8 cellular contexts compared by ENCODE assay signal in genomic region chr16:70453117-70453890, GRCh38. TPM values are rescaled to one million over a fixed set of nuclear protein-coding genes. Genes with fewer than 3 reads are reported as not detected.
DNase-seq lines count a peak whose midpoint lies in the region; ATAC-seq, FAIRE-seq and TF ChIP-seq lines count a peak whose summit lies in the region.

No MANE protein-coding gene starts in this region.

- H3K9me3 ChIP-seq in astrocyte (ENCODE audit: insufficient read depth, low read depth, low read length) = no peaks in the 10 kb centered on the region
- no peaks in the 10 kb centered on the region for H3K9me3 ChIP-seq in thoracic aorta

- H3K36me3 ChIP-seq in astrocyte (ENCODE audit: insufficient read depth, low read length) = no peaks in the 10 kb centered on the region
- H3K36me3 ChIP-seq in kidney epithelial cell (ENCODE audit: control insufficient read depth, insufficient read depth, low read length) = no peaks in the 10 kb centered on the region
- H3K36me3 ChIP-seq in thoracic aorta = no peaks in the 10 kb centered on the region

- peak overlapping the region; percentile 82 for H3K27ac Mint-ChIP-seq in activated CD4-positive, alpha-beta T cell treated with anti-CD3 and anti-CD28 coated beads for 36 hours
- peak overlapping the region; percentile 96 for H3K27ac Mint-ChIP-seq in astrocyte (ENCODE audit: unreplicated experiment)

- H3K4me3 Mint-ChIP-seq in activated CD4-positive, alpha-beta T cell treated with anti-CD3 and anti-CD28 coated beads for 36 hours = peak overlapping the region; percentile 85
- peak overlapping the region; percentile 89 for H3K4me3 Mint-ChIP-seq in astrocyte (ENCODE audit: unreplicated experiment)

- intact Hi-C loops in activated CD4-positive, alpha-beta T cell treated with anti-CD3 and anti-CD28 coated beads for 36 hours (cut with DNase I, micrococcal nuclease) = no loop called here

- peak overlapping the region; percentile 88 for H2AFZ ChIP-seq in astrocyte (ENCODE audit: low read depth, low read length)

- H3K4me3 ChIP-seq in astrocyte (ENCODE audit: insufficient read depth, low read depth, low read length) (peak overlapping the region; percentile 78), kidney epithelial cell (ENCODE audit: low read depth, low read length) (peak overlapping the region; percentile 77), thoracic aorta (peak overlapping the region; percentile 88)

- H3K4me2 ChIP-seq in astrocyte (ENCODE audit: low read length) = peak overlapping the region; percentile 88

- no peak for ATAC-seq in activated CD4-positive, alpha-beta T cell treated with anti-CD3 and anti-CD28 coated beads for 36 hours
- ATAC-seq in thoracic aorta (ENCODE audit: insufficient number of reproducible peaks, low FRiP score, low read depth) = no peak

- H3K36me3 Mint-ChIP-seq in activated CD4-positive, alpha-beta T cell treated with anti-CD3 and anti-CD28 coated beads for 36 hours (ENCODE audit: low read depth) = no peaks in the 10 kb centered on the region
- no peaks in the 10 kb centered on the region for H3K36me3 Mint-ChIP-seq in astrocyte (ENCODE audit: low read depth, unreplicated experiment)

- peak overlapping the region; percentile 92 for H3K9ac ChIP-seq in astrocyte (ENCODE audit: low read length)

- H3K27me3 Mint-ChIP-seq in activated CD4-positive, alpha-beta T cell treated with anti-CD3 and anti-CD28 coated beads for 36 hours = no peaks in the 10 kb centered on the region
- H3K27me3 Mint-ChIP-seq in astrocyte (ENCODE audit: low read depth, unreplicated experiment) = no peaks in the 10 kb centered on the region

- no peak for FAIRE-seq in astrocyte (lab: Jason Lieb, UNC)

- no peaks in the 10 kb centered on the region for H4K20me1 ChIP-seq in astrocyte (ENCODE audit: insufficient read depth, low read length)

- POLR2A ChIA-PET in activated CD4-positive, alpha-beta T cell treated with anti-CD3 and anti-CD28 coated beads for 36 hours (lab: Charles Lee) = interaction anchor here (0.6 to 1.2 kb wide), 4 partner anchors 10 to 107 kb away, joined by 3 to 6 read pairs (median 4); partner anchors contain the start of gene DDX19A

- no peaks in the 10 kb centered on the region for H3K79me2 ChIP-seq in astrocyte (ENCODE audit: insufficient read depth, low read length)

- H3K4me1 ChIP-seq in astrocyte (ENCODE audit: insufficient read depth, low read length) (peaks cover 3% of the 10 kb centered on the region), thoracic aorta (ENCODE audit: control insufficient read depth in 1 of 2, low read depth in 2 of 2) (peaks cover 7 to 13% of the 10 kb centered on the region in 2 donors)

- TF ChIP-seq CTCF in astrocyte (IDR thresholded peaks at IDR 0.05; ENCODE audit: insufficient read depth, low read depth, low read length) (no peak), kidney epithelial cell (IDR thresholded peaks at IDR 0.05; ENCODE audit: insufficient read depth, low read length, poor library complexity, severe bottlenecking) (no peak), thoracic aorta (IDR thresholded peaks at IDR 0.05) (no peak)

- CTCF ChIA-PET in activated CD4-positive, alpha-beta T cell treated with anti-CD3 and anti-CD28 coated beads for 36 hours (lab: Charles Lee) = interaction anchor here (0.6 to 2.2 kb wide), 7 partner anchors 11 to 72 kb away, joined by 3 to 8 read pairs (median 4); partner anchors contain the start of gene ST3GAL2

- DNase-seq in activated CD4-positive, alpha-beta T cell treated with anti-CD3 and anti-CD28 coated beads for 36 hours = no peak
- DNase-seq in activated CD4-positive, alpha-beta T cell treated with anti-CD3 and anti-CD28 coated beads for 1 hour = no peak
- DNase-seq in astrocyte (ENCODE audit: low read depth) (no peak), kidney epithelial cell (ENCODE audit: low read depth) (no peak), thoracic aorta (ENCODE audit: low spot score) (no peak), HUDEP-2 (lab: John Stamatoyannopoulos, UW; ENCODE audit: unreplicated experiment in 76 of 76) (no peak), putamen (ENCODE audit: low spot score) (no peak)
- DNase-seq in stimulated activated CD8-positive, alpha-beta memory T cell treated with anti-CD3 and anti-CD28 coated beads, Interleukin-4, amount 100 ng/mL, for 48 hours = no peak

- H3K27ac ChIP-seq in astrocyte (ENCODE audit: low read depth, low read length) (no peak overlapping the region), thoracic aorta (peak overlapping the region in 1 of 2 donors; percentile 79)

- H3K4me1 Mint-ChIP-seq in activated CD4-positive, alpha-beta T cell treated with anti-CD3 and anti-CD28 coated beads for 36 hours = peaks cover 16% of the 10 kb centered on the region
- no peaks in the 10 kb centered on the region for H3K4me1 Mint-ChIP-seq in astrocyte (ENCODE audit: low read depth, unreplicated experiment)

- H3K27me3 ChIP-seq in astrocyte (ENCODE audit: insufficient read depth, low read length) (no peaks in the 10 kb centered on the region), kidney epithelial cell (ENCODE audit: control insufficient read depth, insufficient read depth, low read length) (no peaks in the 10 kb centered on the region), thoracic aorta (replicated peaks; ENCODE audit: insufficient read depth) (no peaks in the 10 kb centered on the region)

- no peaks in the 10 kb centered on the region for H3K9me3 Mint-ChIP-seq in activated CD4-positive, alpha-beta T cell treated with anti-CD3 and anti-CD28 coated beads for 36 hours (ENCODE audit: low read depth)
- H3K9me3 Mint-ChIP-seq in astrocyte (ENCODE audit: unreplicated experiment) = peaks cover 2% of the 10 kb centered on the region

RNA-seq across cellular contexts. Expression of gene FCSK, which starts 1.1 kb away (rescaled TPM):
- 10 to 100 TPM; 10.3 to 13.4 TPM for total RNA-seq in activated CD4-positive, alpha-beta T cell treated with anti-CD3 and anti-CD28 coated beads for 36 hours
- total RNA-seq in astrocyte (9.7 and 12.0 TPM in 2 replicates), kidney epithelial cell (19.9 and 23.2 TPM in 2 replicates), thoracic aorta (10 to 100 TPM; 16.1 to 20.4 TPM)

RNA-seq across cellular contexts. Expression of gene ST3GAL2, which starts 14.4 kb away (rescaled TPM):
- total RNA-seq in activated CD4-positive, alpha-beta T cell treated with anti-CD3 and anti-CD28 coated beads for 36 hours = 10 to 100 TPM; 14.8 to 16.6 TPM
- total RNA-seq in astrocyte = 108 and 130 TPM in 2 replicates
- total RNA-seq in kidney epithelial cell = 22.6 and 24.9 TPM in 2 replicates
- total RNA-seq in thoracic aorta = 10 to 100 TPM; 21.0 to 28.4 TPM
